24 cellular contexts compared by ENCODE assay signal in the genomic region with DNA sequence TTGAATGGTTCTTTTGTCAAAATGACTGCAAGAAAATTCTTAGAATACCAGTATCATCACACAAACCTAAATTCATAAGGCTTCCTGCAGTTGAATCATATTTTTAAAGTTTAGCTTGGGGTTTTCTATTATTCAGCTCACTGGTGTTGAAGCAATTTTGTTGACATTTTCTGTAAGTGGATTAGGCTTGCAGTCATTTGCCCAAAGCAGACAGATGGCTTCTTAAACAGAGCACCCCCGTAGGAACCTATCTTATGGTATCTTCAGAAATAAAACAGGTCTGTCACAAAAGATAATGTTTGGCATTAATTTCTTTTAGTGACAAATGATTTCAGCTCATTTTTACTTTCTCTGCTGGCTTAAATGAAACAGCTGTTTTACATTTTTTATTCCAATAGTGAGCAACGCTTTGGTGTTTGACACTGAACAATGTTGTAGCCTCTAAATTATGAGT.
DNase-seq lines count a peak whose midpoint lies in the region; TF ChIP-seq lines count a peak whose summit lies in the region.
"Had no signal": no experiment of that assay in that cellular context is flagged by ENCODE, and none has a peak within 500 bp of the region (broad histone marks: within the 10 kb centered on the region; RNA-seq: fewer than 3 reads in every experiment).

No MANE protein-coding gene starts in this region.

- no peaks in the 10 kb centered on the region for H3K36me3 Mint-ChIP-seq in nephron (ENCODE audit: low read depth)
- H3K36me3 Mint-ChIP-seq: mesothelial cell of epicardium; natural killer cell treated with Interleukin-12 subunit alpha and Interleukin-12 subunit beta and Interleukin-15 and Interleukin-18, amount 100 ng/mL, for 72 hours had no signal

- no peak overlapping the region for H3K4me3 ChIP-seq in dorsolateral prefrontal cortex
- H3K4me3 ChIP-seq in effector memory CD4-positive, alpha-beta T cell (ENCODE audit: insufficient read depth, low read depth, low read length, poor library complexity, severe bottlenecking), result no peak overlapping the region
- H3K4me3 ChIP-seq: colonic mucosa, heart left ventricle, ovary, SJSA1, vagina had no signal

- H3K4me1 ChIP-seq in effector memory CD4-positive, alpha-beta T cell (ENCODE audit: control insufficient read depth, insufficient read depth, low read length, poor library complexity, severe bottlenecking), result no peaks in the 10 kb centered on the region
- H3K4me1 ChIP-seq: colonic mucosa, SJSA1, vagina had no signal

- peaks cover 3% of the 10 kb centered on the region for H3K27me3 Mint-ChIP-seq in nephron (ENCODE audit: low read depth)
- H3K27me3 Mint-ChIP-seq: activated CD4-positive, alpha-beta T cell treated with anti-CD3 and anti-CD28 coated beads, Interleukin-2, amount 10 ng/mL, durations not matched to agents 7 days and 5 days; activated naive CD8-positive, alpha-beta T cell; CD4-positive, CD25-positive, alpha-beta regulatory T cell had no signal

- CTCF ChIA-PET in HEK293T (lab: Yijun Ruan, JAX), result interaction anchor here (0.6 kb wide), 1 partner anchor 1351 kb away, joined by 4 read pairs; no protein-coding TSS in a partner anchor

- H3K27ac ChIP-seq in dorsolateral prefrontal cortex, result peak overlapping the region in 58 of 59 donors; percentile 28 to 98 (median 82)
- H3K27ac ChIP-seq in effector memory CD4-positive, alpha-beta T cell (ENCODE audit: insufficient read depth, low read length, poor library complexity, severe bottlenecking), result no peak overlapping the region
- H3K27ac ChIP-seq: colonic mucosa, heart left ventricle, ovary, SJSA1, vagina had no signal

- no peaks in the 10 kb centered on the region for H3K9me3 ChIP-seq in effector memory CD4-positive, alpha-beta T cell (ENCODE audit: control insufficient read depth, low read length)
- H3K9me3 ChIP-seq: colonic mucosa, heart left ventricle, ovary, SJSA1, vagina had no signal

- H3K27ac Mint-ChIP-seq in nephron, result peak overlapping the region; percentile 16 to 65 (median 41)
- H3K27ac Mint-ChIP-seq: activated CD4-positive, alpha-beta T cell treated with anti-CD3 and anti-CD28 coated beads, Interleukin-2, amount 10 ng/mL, durations not matched to agents 7 days and 5 days; activated naive CD8-positive, alpha-beta T cell; activated T-helper 2 cell treated with anti-CD3 and anti-CD28 coated beads, Interferon-gamma antibody, Interleukin-2, Interleukin-4, amounts not matched to agents 10 μg/mL and 5 μg/mL and 100 μg/mL, durations not matched to agents 14 hours and 24 hours and 36 hours; CD4-positive, CD25-positive, alpha-beta regulatory T cell; mesothelial cell of epicardium; natural killer cell treated with Interleukin-12 subunit alpha and Interleukin-12 subunit beta and Interleukin-15 and Interleukin-18, amount 100 ng/mL, for 72 hours had no signal

- H3K36me3 ChIP-seq in effector memory CD4-positive, alpha-beta T cell (ENCODE audit: control insufficient read depth, insufficient read depth, low read length), result no peaks in the 10 kb centered on the region
- H3K36me3 ChIP-seq: colonic mucosa, heart left ventricle, ovary, SJSA1, vagina had no signal

- intact Hi-C loops in dorsolateral prefrontal cortex (cut with DNase I), result no loop called here

- no peaks in the 10 kb centered on the region for H3K9me3 Mint-ChIP-seq in nephron
- H3K9me3 Mint-ChIP-seq: activated T-helper 2 cell treated with anti-CD3 and anti-CD28 coated beads, Interferon-gamma antibody, Interleukin-2, Interleukin-4, amounts not matched to agents 10 μg/mL and 5 μg/mL and 100 μg/mL, durations not matched to agents 14 hours and 24 hours and 36 hours; mesothelial cell of epicardium; natural killer cell treated with Interleukin-12 subunit alpha and Interleukin-12 subunit beta and Interleukin-15 and Interleukin-18, amount 100 ng/mL, for 72 hours had no signal

- POLR2A ChIA-PET in HEK293T (lab: Yijun Ruan, JAX), result no interaction called here

- H3K4me1 Mint-ChIP-seq in nephron, result peaks cover 31% of the 10 kb centered on the region
- H3K4me1 Mint-ChIP-seq: activated CD4-positive, alpha-beta T cell treated with anti-CD3 and anti-CD28 coated beads, Interleukin-2, amount 10 ng/mL, durations not matched to agents 7 days and 5 days had no signal

- TF ChIP-seq CTCF in dorsolateral prefrontal cortex (IDR thresholded peaks at IDR 0.05 in 54 of 56, conservative IDR thresholded peaks at IDR 0.05 in 2 of 56; ENCODE audit: low read depth in 1 of 56, partially characterized antibody in 56 of 56) (peak in 2 of 56 donors; percentile 15 to 23), nephron (IDR thresholded peaks at IDR 0.05; ENCODE audit: unreplicated experiment in 3 of 3) (no peak)

- no peaks in the 10 kb centered on the region for H3K27me3 ChIP-seq in dorsolateral prefrontal cortex
- no peaks in the 10 kb centered on the region for H3K27me3 ChIP-seq in effector memory CD4-positive, alpha-beta T cell (replicated peaks; ENCODE audit: control insufficient read depth, insufficient read depth, low read length, poor library complexity, severe bottlenecking)
- H3K27me3 ChIP-seq: colonic mucosa, heart left ventricle, ovary, SJSA1, vagina had no signal

- DNase-seq in COLO829 (ENCODE audit: low spot score), result peak; percentile 67
- peak; percentile 15 for DNase-seq in RPMI7951 (ENCODE audit: low read depth)
- no peak for DNase-seq in dorsolateral prefrontal cortex
- DNase-seq in ecto neural progenitor cell (ENCODE audit: low spot score), result no peak
- DNase-seq in HPDE6-E6E7 (ENCODE audit: extremely low spot score), result no peak
- DNase-seq in HEK293T (ENCODE audit: extremely low spot score), result no peak
- DNase-seq in effector memory CD4-positive, alpha-beta T cell, result no peak
- DNase-seq: activated CD4-positive, alpha-beta T cell treated with anti-CD3 and anti-CD28 coated beads, Interleukin-2, amount 10 ng/mL, durations not matched to agents 7 days and 5 days; CD4-positive, CD25-positive, alpha-beta regulatory T cell; colonic mucosa; GF-D8; heart left ventricle; Karpas-422; NCI-H1694 treated with DMSO at 0.1 percent for 48 hours; NCI-H2227 treated with DMSO at 0.1 percent for 48 hours; ovary; T-helper 2 cell had no signal

- H3K4me3 Mint-ChIP-seq in nephron, result no peak overlapping the region
- H3K4me3 Mint-ChIP-seq: activated CD4-positive, alpha-beta T cell treated with anti-CD3 and anti-CD28 coated beads, Interleukin-2, amount 10 ng/mL, durations not matched to agents 7 days and 5 days; activated naive CD8-positive, alpha-beta T cell; CD4-positive, CD25-positive, alpha-beta regulatory T cell; mesothelial cell of epicardium; natural killer cell treated with Interleukin-12 subunit alpha and Interleukin-12 subunit beta and Interleukin-15 and Interleukin-18, amount 100 ng/mL, for 72 hours had no signal

TF ChIP-seq in HEK293T, 16 proteins besides CTCF, POLR2A, EP300 and RAD21:
- no peak for TF ChIP-seq NFRKB (IDR thresholded peaks at IDR 0.05)
- no peak for TF ChIP-seq ELF4 (IDR thresholded peaks at IDR 0.05)
- no peak for TF ChIP-seq CTBP1 (IDR thresholded peaks at IDR 0.05; ENCODE audit: borderline replicate concordance)
- no peak for TF ChIP-seq FOXM1 (IDR thresholded peaks at IDR 0.05; ENCODE audit: borderline replicate concordance)
- TF ChIP-seq ARNT (IDR thresholded peaks at IDR 0.05), result no peak
- TF ChIP-seq, protein P1, sequence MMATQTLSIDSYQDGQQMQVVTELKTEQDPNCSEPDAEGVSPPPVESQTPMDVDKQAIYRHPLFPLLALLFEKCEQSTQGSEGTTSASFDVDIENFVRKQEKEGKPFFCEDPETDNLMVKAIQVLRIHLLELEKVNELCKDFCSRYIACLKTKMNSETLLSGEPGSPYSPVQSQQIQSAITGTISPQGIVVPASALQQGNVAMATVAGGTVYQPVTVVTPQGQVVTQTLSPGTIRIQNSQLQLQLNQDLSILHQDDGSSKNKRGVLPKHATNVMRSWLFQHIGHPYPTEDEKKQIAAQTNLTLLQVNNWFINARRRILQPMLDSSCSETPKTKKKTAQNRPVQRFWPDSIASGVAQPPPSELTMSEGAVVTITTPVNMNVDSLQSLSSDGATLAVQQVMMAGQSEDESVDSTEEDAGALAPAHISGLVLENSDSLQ (IDR thresholded peaks at IDR 0.05), result no peak
- TF ChIP-seq L3MBTL2 (conservative IDR thresholded peaks at IDR 0.05), result no peak
- no peak for TF ChIP-seq HDGF (IDR thresholded peaks at IDR 0.05; ENCODE audit: borderline replicate concordance)
- TF ChIP-seq LEF1 (IDR thresholded peaks at IDR 0.05; ENCODE audit: borderline replicate concordance), result no peak
- no peak for TF ChIP-seq SP1 (IDR thresholded peaks at IDR 0.05)
- TF ChIP-seq TARDBP (IDR thresholded peaks at IDR 0.05), result no peak
- TF ChIP-seq ZNF384 (IDR thresholded peaks at IDR 0.05), result no peak
- no peak for TF ChIP-seq FOXK2 (IDR thresholded peaks at IDR 0.05)
- TF ChIP-seq FOXA1 (IDR thresholded peaks at IDR 0.05), result no peak

Comparison
In these comparisons a context has a peak if more than half of its experiments do, and no peak if none do; other contexts are left out.
1. DNase-seq: peak in COLO829 (single experiment) and RPMI7951 (single experiment); none in dorsolateral prefrontal cortex (0 of 10), ecto neural progenitor cell (single experiment), HPDE6-E6E7 (single experiment), HEK293T (single experiment) and effector memory CD4-positive, alpha-beta T cell (0 of 3).